Comparison of ENCODE assay signal across 1 cellular context in genomic region chr6:30763618-30764489, GRCh38.
TF ChIP-seq lines count a peak whose summit lies in the region.

No MANE protein-coding gene starts in this region.

TF ChIP-seq in HepG2, 621 proteins besides CTCF, POLR2A, EP300 and RAD21 (continued from another document and continues in another):
- TF ChIP-seq ZBTB4 (CRISPR knock-in tag; IDR thresholded peaks at IDR 0.05; ENCODE audit: borderline replicate concordance), result 0 out of 2 replicates have a peak, but pooled peaks have one; percentile 43
- 0 out of 2 replicates have a peak, but pooled peaks have one; percentile 21 for TF ChIP-seq ZNF343 (CRISPR knock-in tag; IDR thresholded peaks at IDR 0.05)
- TF ChIP-seq ZNF605 (CRISPR knock-in tag; IDR thresholded peaks at IDR 0.05), result 0 out of 2 replicates have a peak, but pooled peaks have one; percentile 43
- peak; percentile 72 for TF ChIP-seq ZNF580 (CRISPR knock-in tag; IDR thresholded peaks at IDR 0.05; ENCODE audit: borderline replicate concordance, low read depth)
- peak; percentile 78; the same call in 1 of the 2 replicates for TF ChIP-seq ZBTB34 (CRISPR knock-in tag; IDR thresholded peaks at IDR 0.05)
- peak; percentile 89 for TF ChIP-seq CEBPB (IDR thresholded peaks at IDR 0.05; ENCODE audit: borderline replicate concordance, low read depth, low read length)
- peak; percentile 86; the same call in 1 of the 2 replicates for TF ChIP-seq MTF2 (CRISPR knock-in tag; IDR thresholded peaks at IDR 0.05; ENCODE audit: borderline replicate concordance)
- no peak for TF ChIP-seq SCMH1 (CRISPR knock-in tag; IDR thresholded peaks at IDR 0.05; ENCODE audit: borderline replicate concordance)
- peak; percentile 77 for TF ChIP-seq ATF2 (CRISPR knock-in tag; IDR thresholded peaks at IDR 0.05)
- peak; percentile 70; the same call in 1 of the 2 replicates for TF ChIP-seq TFDP1 (CRISPR knock-in tag; IDR thresholded peaks at IDR 0.05; ENCODE audit: borderline replicate concordance)
- TF ChIP-seq SP140L (CRISPR knock-in tag; IDR thresholded peaks at IDR 0.05; ENCODE audit: borderline replicate concordance), result peak; percentile 29; the same call in 1 of the 2 replicates
- TF ChIP-seq DBP (CRISPR knock-in tag; IDR thresholded peaks at IDR 0.05; ENCODE audit: not compliant biosample characterization), result no peak
- peak; percentile 32 for TF ChIP-seq ZNF644 (CRISPR knock-in tag; IDR thresholded peaks at IDR 0.05; ENCODE audit: low read depth)
- no peak; the same call in 1 of the 2 replicates for TF ChIP-seq FLYWCH1 (CRISPR knock-in tag; IDR thresholded peaks at IDR 0.05)
- no peak for TF ChIP-seq ZNF577 (CRISPR knock-in tag; IDR thresholded peaks at IDR 0.05; ENCODE audit: borderline replicate concordance, low read depth)
- peak; percentile 82; the same call in 1 of the 2 replicates for TF ChIP-seq ARHGAP35 (CRISPR knock-in tag; IDR thresholded peaks at IDR 0.05; ENCODE audit: borderline replicate concordance)
- peak; percentile 5; the same call in 1 of the 2 replicates for TF ChIP-seq ZNF749 (CRISPR knock-in tag; IDR thresholded peaks at IDR 0.05; ENCODE audit: borderline replicate concordance)
- TF ChIP-seq TERF1 (CRISPR knock-in tag; IDR thresholded peaks at IDR 0.05), result no peak
- TF ChIP-seq ZNF496 (CRISPR knock-in tag; IDR thresholded peaks at IDR 0.05; ENCODE audit: insufficient replicate concordance), result no peak
- TF ChIP-seq RNF2 (conservative IDR thresholded peaks at IDR 0.05; ENCODE audit: low read depth), result no peak
- no peak for TF ChIP-seq SRSF4 (IDR thresholded peaks at IDR 0.05; ENCODE audit: low read depth, low read length, poor library complexity, severe bottlenecking)
- 0 out of 2 replicates have a peak, but pooled peaks have one; percentile 62 for TF ChIP-seq ZFP41 (CRISPR knock-in tag; IDR thresholded peaks at IDR 0.05; ENCODE audit: borderline replicate concordance)
- TF ChIP-seq KAT2B (IDR thresholded peaks at IDR 0.05; ENCODE audit: borderline replicate concordance, low read depth, low read length), result no peak
- peak; percentile 81 for TF ChIP-seq MYPOP (CRISPR knock-in tag; IDR thresholded peaks at IDR 0.05)
- no peak; the same call in 1 of the 2 replicates for TF ChIP-seq FOXC1 (CRISPR knock-in tag; IDR thresholded peaks at IDR 0.05; ENCODE audit: borderline replicate concordance)
- TF ChIP-seq ETV5 (CRISPR knock-in tag; IDR thresholded peaks at IDR 0.05; ENCODE audit: borderline replicate concordance), result peak; percentile 99
- no peak for TF ChIP-seq ZNF761 (CRISPR knock-in tag; conservative IDR thresholded peaks at IDR 0.05)
- no peak for TF ChIP-seq ZBTB21 (CRISPR knock-in tag; IDR thresholded peaks at IDR 0.05)
- 0 out of 2 replicates have a peak, but pooled peaks have one; percentile 23 for TF ChIP-seq SIN3B (IDR thresholded peaks at IDR 0.05; ENCODE audit: low read length)
- TF ChIP-seq FOXA3 (CRISPR knock-in tag; IDR thresholded peaks at IDR 0.05), result peak; percentile 95
- TF ChIP-seq ZNF777 (CRISPR knock-in tag; IDR thresholded peaks at IDR 0.05), result no peak
- peak; percentile 93 for TF ChIP-seq FOXK2 (IDR thresholded peaks at IDR 0.05)
- TF ChIP-seq MEIS1 (CRISPR knock-in tag; IDR thresholded peaks at IDR 0.05; ENCODE audit: borderline replicate concordance), result peak; percentile 26
- no peak for TF ChIP-seq SYNCRIP (IDR thresholded peaks at IDR 0.05; ENCODE audit: insufficient read depth, low read depth, low read length)
- no peak for TF ChIP-seq PRPF4 (IDR thresholded peaks at IDR 0.05; ENCODE audit: low read depth, low read length, poor library complexity, severe bottlenecking)
- no peak for TF ChIP-seq ATF7 (IDR thresholded peaks at IDR 0.05)
- peak; percentile 36; the same call in 1 of the 2 replicates for TF ChIP-seq ATF7 (CRISPR knock-in tag; IDR thresholded peaks at IDR 0.05)
- no peak for TF ChIP-seq ADNP (CRISPR knock-in tag; IDR thresholded peaks at IDR 0.05)
- no peak for TF ChIP-seq NPAS2 (CRISPR knock-in tag; IDR thresholded peaks at IDR 0.05; ENCODE audit: borderline replicate concordance)
- TF ChIP-seq NKX3-1 (CRISPR knock-in tag; IDR thresholded peaks at IDR 0.05), result 0 out of 2 replicates have a peak, but pooled peaks have one; percentile 71
- peak; percentile 84 for TF ChIP-seq HOXA3 (CRISPR knock-in tag; IDR thresholded peaks at IDR 0.05)
- TF ChIP-seq NBN (conservative IDR thresholded peaks at IDR 0.05), result no peak
- peak; percentile 13; the same call in 1 of the 2 replicates for TF ChIP-seq MXD3 (CRISPR knock-in tag; IDR thresholded peaks at IDR 0.05)
- peak; percentile 95 for TF ChIP-seq CHD4 (IDR thresholded peaks at IDR 0.05; ENCODE audit: borderline replicate concordance, low read length)
- peak; percentile 85 for TF ChIP-seq NFIC (IDR thresholded peaks at IDR 0.05; ENCODE audit: low read length)
- peak; percentile 83 for TF ChIP-seq IRF2 (CRISPR knock-in tag; IDR thresholded peaks at IDR 0.05)
- TF ChIP-seq ZNF451 (CRISPR knock-in tag; IDR thresholded peaks at IDR 0.05), result peak; percentile 69; the same call in 1 of the 2 replicates
- peak; percentile 57 for TF ChIP-seq JUND (CRISPR knock-in tag; IDR thresholded peaks at IDR 0.05)
- TF ChIP-seq SMC3 (IDR thresholded peaks at IDR 0.05; ENCODE audit: low read length), result peak; percentile 66
- 0 out of 2 replicates have a peak, but pooled peaks have one; percentile 56 for TF ChIP-seq ZNF235 (CRISPR knock-in tag; IDR thresholded peaks at IDR 0.05; ENCODE audit: borderline replicate concordance)
- TF ChIP-seq MYC (CRISPR knock-in tag; IDR thresholded peaks at IDR 0.05; ENCODE audit: borderline replicate concordance), result peak; percentile 70
- peak; percentile 59 for TF ChIP-seq ATF7-NPFF (CRISPR knock-in tag; IDR thresholded peaks at IDR 0.05; ENCODE audit: low read depth)
- peak; percentile 41; the same call in 1 of the 2 replicates for TF ChIP-seq CBFB (CRISPR knock-in tag; IDR thresholded peaks at IDR 0.05)
- no peak for TF ChIP-seq GABPA (IDR thresholded peaks at IDR 0.05; ENCODE audit: low read depth, low read length)
- peak; percentile 71 for TF ChIP-seq GABPA (CRISPR knock-in tag; IDR thresholded peaks at IDR 0.05; ENCODE audit: low read depth)
- TF ChIP-seq ZBTB33 (CRISPR knock-in tag; IDR thresholded peaks at IDR 0.05), result no peak
- peak; percentile 78; the same call in 1 of the 2 replicates for TF ChIP-seq ZNF264 (CRISPR knock-in tag; IDR thresholded peaks at IDR 0.05)
- TF ChIP-seq RFXANK (CRISPR knock-in tag; IDR thresholded peaks at IDR 0.05), result no peak; the same call in 1 of the 2 replicates
